8 cellular contexts compared by ENCODE assay signal in the genomic region with DNA sequence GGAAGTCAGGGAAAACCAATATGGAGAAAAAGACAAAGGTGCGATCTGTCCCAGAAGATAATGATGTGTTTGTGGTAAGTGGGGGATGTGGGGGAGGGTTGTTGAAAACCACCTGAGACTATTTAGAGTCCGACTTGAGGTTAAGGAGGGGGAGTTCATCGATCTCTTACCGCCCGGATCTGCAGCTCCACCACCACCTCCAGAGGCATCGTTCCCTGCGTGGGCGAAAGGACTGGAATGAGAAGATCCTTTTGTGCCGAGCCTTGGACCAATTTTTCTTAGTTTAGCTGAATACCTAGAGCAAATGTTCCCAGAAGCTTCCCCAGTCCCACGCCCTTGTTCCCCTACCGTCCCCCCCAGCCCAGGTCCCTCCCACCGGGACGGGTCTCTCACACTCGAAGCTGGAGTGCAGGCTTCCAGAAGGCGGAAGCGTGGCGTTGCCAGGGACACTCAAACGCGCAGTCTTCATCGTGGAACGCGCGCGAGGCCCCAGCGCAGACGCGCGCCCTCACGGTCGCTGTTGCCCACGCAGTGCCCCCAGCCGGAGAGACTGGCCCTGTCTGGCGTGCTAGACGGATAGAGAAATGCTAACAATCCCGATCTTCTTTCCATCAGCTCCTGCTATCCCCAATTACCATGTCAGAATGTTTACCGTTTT. TPM values are rescaled to one million over a fixed set of nuclear protein-coding genes. Genes with fewer than 3 reads are reported as not detected.
DNase-seq lines count a peak whose midpoint lies in the region; ATAC-seq and TF ChIP-seq lines count a peak whose summit lies in the region.

A gene with protein sequence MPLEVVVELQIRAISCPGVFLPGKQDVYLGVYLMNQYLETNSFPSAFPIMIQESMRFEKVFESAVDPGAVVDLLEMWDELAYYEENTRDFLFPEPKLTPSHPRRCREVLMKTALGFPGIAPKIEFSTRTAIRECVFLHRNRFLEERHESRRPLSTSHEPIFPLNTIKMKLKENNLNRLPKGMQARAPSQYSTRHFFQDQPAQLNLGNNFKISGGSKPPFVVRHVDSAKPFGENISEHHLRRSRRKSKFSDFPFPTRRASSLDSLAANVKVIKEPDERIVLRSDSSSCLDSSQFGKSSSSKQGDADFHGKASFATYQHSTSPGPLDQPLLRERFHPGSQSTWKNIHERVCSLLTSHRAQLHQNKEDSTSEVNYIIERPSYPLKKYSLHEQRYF (minus strand): TSS at position 439 of the 658 bp plus-strand sequence. CDS start 230 bp downstream, at position 209.

- H3K27ac Mint-ChIP-seq in osteocyte (ENCODE audit: unreplicated experiment): peak within 1 kb of the TSS; percentile 46

- peak within 1 kb of the TSS; percentile 63 for H3K9ac ChIP-seq in HUES64 (ENCODE audit: low read depth, low read length)
- peak within 1 kb of the TSS; percentile 43 for H3K9ac ChIP-seq in SK-N-SH

- H3K79me2 ChIP-seq in SK-N-SH (ENCODE audit: insufficient read depth): 0 out of 2 replicates have a peak, but pooled peaks cover 9% of the 10 kb centered on the region

- intact Hi-C loops in adrenal gland (cut with DNase I): no loop called here
- intact Hi-C loops in heart right ventricle (cut with DNase I): loop anchor here in 1 of 10 donors (10.0 kb wide), 1 partner anchor 319 kb away; the partner anchor contains the start of gene JAK2

- peak within 1 kb of the TSS; percentile 90 for H3K4me2 ChIP-seq in SK-N-SH

- TF ChIP-seq CTCF in SK-N-SH (IDR thresholded peaks at IDR 0.05) (peak; percentile 28; the same call in 1 of the 2 replicates), adrenal gland (IDR thresholded peaks at IDR 0.05) (no peak), heart right ventricle (IDR thresholded peaks at IDR 0.05) (peak in 4 of 9 donors; percentile 24 to 42 (median 30)), osteocyte (IDR thresholded peaks at IDR 0.05) (peak; percentile 19)

- H3K9me2 ChIP-seq in SK-N-SH: no peaks in the 10 kb centered on the region

- peak within 1 kb of the TSS; percentile 76 for H3K4me3 Mint-ChIP-seq in osteocyte (ENCODE audit: unreplicated experiment)

- 3% methylated on average over 34 of the region's 36 CpGs for WGBS in HUES64
- WGBS in SK-N-SH (ENCODE audit: low lambda C conversion rate): 6% methylated on average over 15 of the region's 36 CpGs
- WGBS in adrenal gland, 4 donors: 1 to 4% (median 2%) methylated on average over 13 to 36 of the region's 36 CpGs
- 3% methylated on average over 36 of the region's 36 CpGs for WGBS in heart right ventricle, 2 donors

- H3K36me3 Mint-ChIP-seq in osteocyte (ENCODE audit: unreplicated experiment): no peaks in the 10 kb centered on the region

- H3K36me3 ChIP-seq in HUES64 (ENCODE audit: insufficient read depth, low read length) (no peaks in the 10 kb centered on the region), SK-N-SH (replicated peaks in 1 of 2; ENCODE audit: control insufficient read depth in 1 of 2, insufficient read depth in 2 of 2, low read length in 1 of 2) (no peaks in the 10 kb centered on the region), adrenal gland (replicated peaks in 1 of 2) (no peaks in the 10 kb centered on the region), heart right ventricle (no peaks in the 10 kb centered on the region)

- peaks cover 8% of the 10 kb centered on the region for H3F3A ChIP-seq in SK-N-SH (replicated peaks; ENCODE audit: insufficient read depth)

- H3K4me3 ChIP-seq in HUES64 (ENCODE audit: low read length) (peak within 1 kb of the TSS; percentile 91), SK-N-SH (ENCODE audit: low read depth in 2 of 2, low read length in 1 of 2) (peak within 1 kb of the TSS; percentile 56 to 60), adrenal gland (peak within 1 kb of the TSS in 2 of 4 donors; percentile 35 to 59), heart right ventricle (peak within 1 kb of the TSS; percentile 9 to 58 (median 54))

- POLR2A ChIA-PET in SK-N-SH (lab: Yijun Ruan, JAX): interaction anchor here (0.8 to 2.3 kb wide), 3 partner anchors 9 to 74 kb away, joined by 5 to 17 read pairs (median 8); partner anchors contain the start of genes AK3 and CDC37L1

- no peaks in the 10 kb centered on the region for H3K9me3 Mint-ChIP-seq in osteocyte (ENCODE audit: unreplicated experiment)

- peaks cover 9% of the 10 kb centered on the region for H3K27me3 Mint-ChIP-seq in osteocyte (ENCODE audit: unreplicated experiment)

- no peaks in the 10 kb centered on the region for H4K20me1 ChIP-seq in SK-N-SH (ENCODE audit: insufficient read depth)

- TF ChIP-seq RAD21 in SK-N-SH (IDR thresholded peaks at IDR 0.05; ENCODE audit: low read length): no peak

- H3K9me3 ChIP-seq in HUES64 (ENCODE audit: insufficient read depth, low read depth, low read length) (no peaks in the 10 kb centered on the region), SK-N-SH (no peaks in the 10 kb centered on the region), adrenal gland (replicated peaks in 1 of 3) (no peaks in the 10 kb centered on the region), heart right ventricle (no peaks in the 10 kb centered on the region)

- CTCF ChIA-PET in SK-N-SH (lab: Yijun Ruan, JAX): interaction anchor here (0.7 to 1.9 kb wide), 14 partner anchors 8 to 128 kb away, joined by 3 to 10 read pairs (median 4); partner anchors contain the start of gene AK3

- peak; percentile 73 for DNase-seq in GM03348 (ENCODE audit: low spot score)
- peak; percentile 81 for DNase-seq in SK-N-SH
- peak; percentile 62 to 86 (median 68) for DNase-seq in adrenal gland
- DNase-seq in heart right ventricle: peak; percentile 68 to 71
- DNase-seq in osteocyte (ENCODE audit: extremely low spot score, unreplicated experiment): no peak
- DNase-seq in cortex of kidney (lab: John Stamatoyannopoulos, UW): no peak

- peaks cover 47% of the 10 kb centered on the region for H3K4me1 Mint-ChIP-seq in osteocyte (ENCODE audit: unreplicated experiment)

- H3K27me3 ChIP-seq in HUES64 (ENCODE audit: insufficient read depth, low read length) (peaks cover 8% of the 10 kb centered on the region; the same call in 1 of the 2 replicates), SK-N-SH (ENCODE audit: insufficient read depth) (no peaks in the 10 kb centered on the region), adrenal gland (no peaks in the 10 kb centered on the region), heart right ventricle (no peaks in the 10 kb centered on the region)

- H2AFZ ChIP-seq in SK-N-SH (ENCODE audit: low read depth): peak within 1 kb of the TSS; percentile 84

- TF ChIP-seq POLR2A in adrenal gland (IDR thresholded peaks at IDR 0.05): peak in 1 of 2 donors; percentile 22

- ATAC-seq in heart right ventricle (peak; percentile 45 to 82 (median 78)), GM21737 (IDR thresholded peaks at IDR 0.05; ENCODE audit: unreplicated experiment) (no peak)

- H3K27ac ChIP-seq in HUES64 (ENCODE audit: low read depth, low read length) (no peak within 1 kb of the TSS), SK-N-SH (ENCODE audit: low read depth in 2 of 2, low read length in 1 of 2) (peak within 1 kb of the TSS; percentile 10 to 81; a peak in 3 of 4 replicates), adrenal gland (peak within 1 kb of the TSS in 3 of 5 donors; percentile 49 to 75 (median 65)), heart right ventricle (peak within 1 kb of the TSS in 8 of 10 donors; percentile 25 to 73 (median 46))

- H3K4me1 ChIP-seq in HUES64 (ENCODE audit: insufficient read depth, low read length) (peaks cover 46% of the 10 kb centered on the region), SK-N-SH (ENCODE audit: control insufficient read depth in 1 of 2, insufficient read depth in 2 of 2, low read depth in 1 of 2, low read length in 1 of 2) (peaks cover under 1 to 33% of the 10 kb centered on the region in 2 experiments; a peak in 3 of 4 replicates), adrenal gland (replicated peaks in 1 of 2) (peaks cover 10 to 24% of the 10 kb centered on the region in 2 donors), heart right ventricle (peaks cover 0 to 54% (median 42%) of the 10 kb centered on the region in 9 donors)

- TF ChIP-seq EP300 in SK-N-SH (IDR thresholded peaks at IDR 0.05; ENCODE audit: borderline replicate concordance in 1 of 2, low read depth in 1 of 2, low read length in 1 of 2): no peak

TF ChIP-seq in SK-N-SH, 30 proteins besides CTCF, POLR2A, EP300 and RAD21:
- TF ChIP-seq GATA2 (CRISPR knock-in tag; IDR thresholded peaks at IDR 0.05) (peak; percentile 8; the same call in 1 of the 2 replicates), POLR2AphosphoS5 (IDR thresholded peaks at IDR 0.05; ENCODE audit: low read depth, low read length) (peak; percentile 29; the same call in 1 of the 2 replicates), ELF1 (IDR thresholded peaks at IDR 0.05) (peak; percentile 59), NRF1 (IDR thresholded peaks at IDR 0.05; ENCODE audit: low read depth, low read length) (peak; percentile 36; the same call in 1 of the 2 replicates), FOSL2 (IDR thresholded peaks at IDR 0.05; ENCODE audit: borderline replicate concordance, low read depth) (no peak), MAX (IDR thresholded peaks at IDR 0.05; ENCODE audit: low read depth) (peak; percentile 84), MXI1 (IDR thresholded peaks at IDR 0.05; ENCODE audit: low read depth, low read length) (peak; percentile 88; the same call in 1 of the 2 replicates), YY1 (IDR thresholded peaks at IDR 0.05; ENCODE audit: low read depth) (no peak), CHD2 (IDR thresholded peaks at IDR 0.05; ENCODE audit: low read length, partially characterized antibody) (peak; percentile 57), SIN3A (IDR thresholded peaks at IDR 0.05; ENCODE audit: borderline replicate concordance, low read depth, low read length) (0 out of 2 replicates have a peak, but pooled peaks have one; percentile 16)
- TF ChIP-seq, protein P1, sequence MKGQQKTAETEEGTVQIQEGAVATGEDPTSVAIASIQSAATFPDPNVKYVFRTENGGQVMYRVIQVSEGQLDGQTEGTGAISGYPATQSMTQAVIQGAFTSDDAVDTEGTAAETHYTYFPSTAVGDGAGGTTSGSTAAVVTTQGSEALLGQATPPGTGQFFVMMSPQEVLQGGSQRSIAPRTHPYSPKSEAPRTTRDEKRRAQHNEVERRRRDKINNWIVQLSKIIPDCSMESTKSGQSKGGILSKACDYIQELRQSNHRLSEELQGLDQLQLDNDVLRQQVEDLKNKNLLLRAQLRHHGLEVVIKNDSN (IDR thresholded peaks at IDR 0.05; ENCODE audit: borderline replicate concordance, low read depth): no peak
TF ChIP-seq in SK-N-SH: peak in this region for 8.

RNA-seq across cellular contexts. Expression of the gene that starts here (rescaled TPM):
- polyA plus RNA-seq in HUES64 (2013, experiment 1 of 2): 0.55 TPM
- 0.70 TPM for polyA plus RNA-seq in HUES64 (2013, experiment 2 of 2)
- polyA plus RNA-seq in SK-N-SH (2012; rRNA removed) (0.44 and 0.47 TPM in 2 replicates), adrenal gland (1 to 10 TPM in 1 of 3 donors, under 1 TPM in 2; 0.91 to 3.4 (median 0.95) TPM), heart right ventricle (under 1 TPM; 0.36 to 0.95 TPM)
- 0.41 and 0.84 TPM in 2 replicates for polyA plus RNA-seq in SK-N-SH (2012; cell fraction: cytosol; rRNA removed)
- 1.5 and 2.9 TPM in 2 replicates for polyA plus RNA-seq in SK-N-SH (2012; cell fraction: nucleus; rRNA removed)
- total RNA-seq in adrenal gland (1 to 10 TPM in 7 of 8 donors, under 1 TPM in 1; 0.55 to 8.3 (median 2.8) TPM), heart right ventricle (1 to 10 TPM in 7 of 10 donors, under 1 TPM in 3; 0.47 to 1.9 (median 1.3) TPM), osteocyte (1.2 and 1.9 TPM in 2 replicates)

Comparison
In these comparisons a context has a peak if more than half of its experiments do, and no peak if none do; other contexts are left out.
1. DNase-seq: peak in GM03348 (single experiment), SK-N-SH (single experiment), adrenal gland (7 of 7) and heart right ventricle (2 of 2); none in osteocyte (single experiment) and cortex of kidney (single experiment).
2. CTCF ChIP-seq: peak in SK-N-SH (single experiment) and osteocyte (single experiment); none in adrenal gland (0 of 6).